ENCODE assay signal across 1 cellular context in genomic region chrX:150879855-150880807, GRCh38.
TF ChIP-seq lines count a peak whose summit lies in the region.

No MANE protein-coding gene starts in this region.

TF ChIP-seq in HEK293, 187 proteins besides CTCF, POLR2A, EP300 and RAD21 (continued from another document):
- TF ChIP-seq AEBP2 (tag by site-specific recombination; IDR thresholded peaks at IDR 0.05; ENCODE audit: borderline replicate concordance) = no peak
- no peak for TF ChIP-seq ZNF654 (tag by site-specific recombination; IDR thresholded peaks at IDR 0.05; ENCODE audit: low read depth)
- TF ChIP-seq BCL11A (tag by site-specific recombination; IDR thresholded peaks at IDR 0.05; ENCODE audit: low read depth) = no peak
